ENCODE assay signal across 1 cellular context in the genomic region with DNA sequence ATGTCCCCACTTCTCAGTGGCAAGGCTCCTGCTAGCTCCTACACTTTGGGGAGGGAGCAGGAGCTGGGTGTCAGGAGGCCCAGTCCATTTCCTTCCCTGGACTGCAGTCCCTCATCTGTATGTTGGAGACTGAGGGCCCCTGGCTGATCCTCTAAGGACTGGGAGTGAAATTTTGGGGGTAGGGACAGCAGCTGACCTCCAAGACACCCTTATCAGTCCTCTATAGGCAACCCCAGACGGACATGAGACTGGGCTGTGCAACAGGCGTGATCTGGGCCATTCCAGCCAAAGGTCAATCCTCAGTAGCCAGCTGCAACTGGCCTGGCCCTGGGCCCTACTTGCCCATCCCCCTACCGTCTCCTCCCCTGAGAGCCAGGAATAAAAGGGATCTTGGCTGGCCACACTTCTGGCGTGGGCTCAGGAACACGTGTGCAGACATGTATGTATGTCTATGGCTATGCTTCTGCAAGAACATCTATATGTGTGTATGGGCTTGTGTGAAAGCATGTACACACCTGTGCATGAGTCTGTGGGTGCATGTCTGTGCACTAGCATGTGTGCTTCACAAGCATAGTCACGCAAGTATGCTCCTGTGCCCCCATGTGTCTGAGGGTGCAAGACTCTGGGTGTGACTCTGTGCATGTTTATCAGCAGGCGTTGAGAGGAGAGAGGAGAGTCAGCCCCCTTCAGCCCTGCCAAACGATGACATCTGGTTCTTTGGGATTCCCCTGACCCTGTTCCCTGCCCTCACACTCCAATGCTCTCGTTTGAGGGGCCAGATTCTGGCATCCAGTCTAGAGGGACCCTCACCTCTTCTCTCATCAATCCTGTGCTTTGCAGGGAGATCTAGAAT.
A peak's percentile ranks its signal among the peaks of the same experiment; 100 is the strongest.
TF ChIP-seq lines count a peak whose summit lies in the region.

No MANE protein-coding gene starts in this region.

TF ChIP-seq in HepG2, 621 proteins besides CTCF, POLR2A, EP300 and RAD21 (continued from another document and continues in another):
- TF ChIP-seq, protein P1, sequence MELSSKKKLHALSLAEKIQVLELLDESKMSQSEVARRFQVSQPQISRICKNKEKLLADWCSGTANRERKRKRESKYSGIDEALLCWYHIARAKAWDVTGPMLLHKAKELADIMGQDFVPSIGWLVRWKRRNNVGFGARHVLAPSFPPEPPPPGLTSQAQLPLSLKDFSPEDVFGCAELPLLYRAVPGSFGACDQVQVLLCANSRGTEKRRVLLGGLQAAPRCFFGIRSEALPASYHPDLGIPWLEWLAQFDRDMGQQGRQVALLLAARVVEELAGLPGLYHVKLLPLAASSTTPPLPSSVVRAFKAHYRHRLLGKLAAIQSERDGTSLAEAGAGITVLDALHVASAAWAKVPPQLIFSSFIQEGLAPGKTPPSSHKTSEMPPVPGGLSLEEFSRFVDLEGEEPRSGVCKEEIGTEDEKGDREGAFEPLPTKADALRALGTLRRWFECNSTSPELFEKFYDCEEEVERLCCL (CRISPR knock-in tag; IDR thresholded peaks at IDR 0.05; ENCODE audit: borderline replicate concordance) = no peak
- TF ChIP-seq ZNF317 (CRISPR knock-in tag; IDR thresholded peaks at IDR 0.05) = no peak
- TF ChIP-seq SOX6 (IDR thresholded peaks at IDR 0.05) = no peak
- peak; percentile 77 for TF ChIP-seq SOX6 (CRISPR knock-in tag; IDR thresholded peaks at IDR 0.05)
- TF ChIP-seq SIN3B (IDR thresholded peaks at IDR 0.05; ENCODE audit: low read length) = no peak
- no peak for TF ChIP-seq ARNT (IDR thresholded peaks at IDR 0.05)
- peak; percentile 85 for TF ChIP-seq RXRB (CRISPR knock-in tag; IDR thresholded peaks at IDR 0.05; ENCODE audit: borderline replicate concordance)
- TF ChIP-seq ZNF777 (CRISPR knock-in tag; IDR thresholded peaks at IDR 0.05) = no peak
- TF ChIP-seq ZNF562 (CRISPR knock-in tag; IDR thresholded peaks at IDR 0.05; ENCODE audit: borderline replicate concordance) = no peak
- no peak for TF ChIP-seq ZNF616 (CRISPR knock-in tag; IDR thresholded peaks at IDR 0.05; ENCODE audit: low read depth)
- TF ChIP-seq ZKSCAN5 (CRISPR knock-in tag; IDR thresholded peaks at IDR 0.05) = no peak
- TF ChIP-seq, protein P2, sequence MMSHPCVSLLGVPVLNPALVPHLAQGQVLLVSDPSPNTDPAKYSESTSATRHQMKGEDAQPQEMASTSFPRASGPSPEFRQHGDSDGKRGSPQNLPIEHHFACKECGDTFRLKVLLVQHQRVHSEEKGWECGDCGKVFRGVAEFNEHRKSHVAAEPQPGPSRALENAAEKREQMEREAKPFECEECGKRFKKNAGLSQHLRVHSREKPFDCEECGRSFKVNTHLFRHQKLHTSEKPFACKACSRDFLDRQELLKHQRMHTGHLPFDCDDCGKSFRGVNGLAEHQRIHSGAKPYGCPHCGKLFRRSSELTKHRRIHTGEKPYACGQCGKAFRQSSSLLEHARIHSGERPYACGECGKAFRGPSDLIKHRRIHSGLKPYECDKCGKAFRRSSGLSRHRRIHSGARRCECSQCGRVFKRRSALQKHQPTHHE (CRISPR knock-in tag; IDR thresholded peaks at IDR 0.05; ENCODE audit: borderline replicate concordance) = no peak
- no peak for TF ChIP-seq TP53 (CRISPR knock-in tag; conservative IDR thresholded peaks at IDR 0.05)
- TF ChIP-seq, protein P3, sequence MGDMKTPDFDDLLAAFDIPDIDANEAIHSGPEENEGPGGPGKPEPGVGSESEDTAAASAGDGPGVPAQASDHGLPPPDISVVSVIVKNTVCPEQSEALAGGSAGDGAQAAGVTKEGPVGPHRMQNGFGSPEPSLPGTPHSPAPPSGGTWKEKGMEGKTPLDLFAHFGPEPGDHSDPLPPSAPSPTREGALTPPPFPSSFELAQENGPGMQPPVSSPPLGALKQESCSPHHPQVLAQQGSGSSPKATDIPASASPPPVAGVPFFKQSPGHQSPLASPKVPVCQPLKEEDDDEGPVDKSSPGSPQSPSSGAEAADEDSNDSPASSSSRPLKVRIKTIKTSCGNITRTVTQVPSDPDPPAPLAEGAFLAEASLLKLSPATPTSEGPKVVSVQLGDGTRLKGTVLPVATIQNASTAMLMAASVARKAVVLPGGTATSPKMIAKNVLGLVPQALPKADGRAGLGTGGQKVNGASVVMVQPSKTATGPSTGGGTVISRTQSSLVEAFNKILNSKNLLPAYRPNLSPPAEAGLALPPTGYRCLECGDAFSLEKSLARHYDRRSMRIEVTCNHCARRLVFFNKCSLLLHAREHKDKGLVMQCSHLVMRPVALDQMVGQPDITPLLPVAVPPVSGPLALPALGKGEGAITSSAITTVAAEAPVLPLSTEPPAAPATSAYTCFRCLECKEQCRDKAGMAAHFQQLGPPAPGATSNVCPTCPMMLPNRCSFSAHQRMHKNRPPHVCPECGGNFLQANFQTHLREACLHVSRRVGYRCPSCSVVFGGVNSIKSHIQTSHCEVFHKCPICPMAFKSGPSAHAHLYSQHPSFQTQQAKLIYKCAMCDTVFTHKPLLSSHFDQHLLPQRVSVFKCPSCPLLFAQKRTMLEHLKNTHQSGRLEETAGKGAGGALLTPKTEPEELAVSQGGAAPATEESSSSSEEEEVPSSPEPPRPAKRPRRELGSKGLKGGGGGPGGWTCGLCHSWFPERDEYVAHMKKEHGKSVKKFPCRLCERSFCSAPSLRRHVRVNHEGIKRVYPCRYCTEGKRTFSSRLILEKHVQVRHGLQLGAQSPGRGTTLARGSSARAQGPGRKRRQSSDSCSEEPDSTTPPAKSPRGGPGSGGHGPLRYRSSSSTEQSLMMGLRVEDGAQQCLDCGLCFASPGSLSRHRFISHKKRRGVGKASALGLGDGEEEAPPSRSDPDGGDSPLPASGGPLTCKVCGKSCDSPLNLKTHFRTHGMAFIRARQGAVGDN (CRISPR knock-in tag; IDR thresholded peaks at IDR 0.05) = peak; percentile 73
- 0 out of 2 replicates have a peak, but pooled peaks have one; percentile 28 for TF ChIP-seq ZNF629 (CRISPR knock-in tag; conservative IDR thresholded peaks at IDR 0.05)
- TF ChIP-seq, protein P4, sequence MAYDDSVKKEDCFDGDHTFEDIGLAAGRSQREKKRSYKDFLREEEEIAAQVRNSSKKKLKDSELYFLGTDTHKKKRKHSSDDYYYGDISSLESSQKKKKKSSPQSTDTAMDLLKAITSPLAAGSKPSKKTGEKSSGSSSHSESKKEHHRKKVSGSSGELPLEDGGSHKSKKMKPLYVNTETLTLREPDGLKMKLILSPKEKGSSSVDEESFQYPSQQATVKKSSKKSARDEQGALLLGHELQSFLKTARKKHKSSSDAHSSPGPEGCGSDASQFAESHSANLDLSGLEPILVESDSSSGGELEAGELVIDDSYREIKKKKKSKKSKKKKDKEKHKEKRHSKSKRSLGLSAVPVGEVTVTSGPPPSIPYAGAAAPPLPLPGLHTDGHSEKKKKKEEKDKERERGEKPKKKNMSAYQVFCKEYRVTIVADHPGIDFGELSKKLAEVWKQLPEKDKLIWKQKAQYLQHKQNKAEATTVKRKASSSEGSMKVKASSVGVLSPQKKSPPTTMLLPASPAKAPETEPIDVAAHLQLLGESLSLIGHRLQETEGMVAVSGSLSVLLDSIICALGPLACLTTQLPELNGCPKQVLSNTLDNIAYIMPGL (CRISPR knock-in tag; IDR thresholded peaks at IDR 0.05; ENCODE audit: borderline replicate concordance in 1 of 2, low read depth in 1 of 2) = no peak
- no peak for TF ChIP-seq ZSCAN9 (CRISPR knock-in tag; IDR thresholded peaks at IDR 0.05; ENCODE audit: borderline replicate concordance)
- no peak for TF ChIP-seq NONO (IDR thresholded peaks at IDR 0.05)
- peak; percentile 52; the same call in 1 of the 2 replicates for TF ChIP-seq NONO (CRISPR knock-in tag; conservative IDR thresholded peaks at IDR 0.05)
- TF ChIP-seq ZNF292 (CRISPR knock-in tag; IDR thresholded peaks at IDR 0.05; ENCODE audit: borderline replicate concordance, low read depth) = peak; percentile 60; the same call in 1 of the 2 replicates
- peak; percentile 58; the same call in 1 of the 2 replicates for TF ChIP-seq NCOA2 (CRISPR knock-in tag; IDR thresholded peaks at IDR 0.05)
- TF ChIP-seq KDM1A (CRISPR knock-in tag; IDR thresholded peaks at IDR 0.05) = no peak
- TF ChIP-seq, protein P5, sequence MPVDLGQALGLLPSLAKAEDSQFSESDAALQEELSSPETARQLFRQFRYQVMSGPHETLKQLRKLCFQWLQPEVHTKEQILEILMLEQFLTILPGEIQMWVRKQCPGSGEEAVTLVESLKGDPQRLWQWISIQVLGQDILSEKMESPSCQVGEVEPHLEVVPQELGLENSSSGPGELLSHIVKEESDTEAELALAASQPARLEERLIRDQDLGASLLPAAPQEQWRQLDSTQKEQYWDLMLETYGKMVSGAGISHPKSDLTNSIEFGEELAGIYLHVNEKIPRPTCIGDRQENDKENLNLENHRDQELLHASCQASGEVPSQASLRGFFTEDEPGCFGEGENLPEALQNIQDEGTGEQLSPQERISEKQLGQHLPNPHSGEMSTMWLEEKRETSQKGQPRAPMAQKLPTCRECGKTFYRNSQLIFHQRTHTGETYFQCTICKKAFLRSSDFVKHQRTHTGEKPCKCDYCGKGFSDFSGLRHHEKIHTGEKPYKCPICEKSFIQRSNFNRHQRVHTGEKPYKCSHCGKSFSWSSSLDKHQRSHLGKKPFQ (CRISPR knock-in tag; IDR thresholded peaks at IDR 0.05; ENCODE audit: insufficient replicate concordance) = no peak
- 0 out of 2 replicates have a peak, but pooled peaks have one; percentile 41 for TF ChIP-seq CEBPG (CRISPR knock-in tag; IDR thresholded peaks at IDR 0.05)
- TF ChIP-seq, protein P6, sequence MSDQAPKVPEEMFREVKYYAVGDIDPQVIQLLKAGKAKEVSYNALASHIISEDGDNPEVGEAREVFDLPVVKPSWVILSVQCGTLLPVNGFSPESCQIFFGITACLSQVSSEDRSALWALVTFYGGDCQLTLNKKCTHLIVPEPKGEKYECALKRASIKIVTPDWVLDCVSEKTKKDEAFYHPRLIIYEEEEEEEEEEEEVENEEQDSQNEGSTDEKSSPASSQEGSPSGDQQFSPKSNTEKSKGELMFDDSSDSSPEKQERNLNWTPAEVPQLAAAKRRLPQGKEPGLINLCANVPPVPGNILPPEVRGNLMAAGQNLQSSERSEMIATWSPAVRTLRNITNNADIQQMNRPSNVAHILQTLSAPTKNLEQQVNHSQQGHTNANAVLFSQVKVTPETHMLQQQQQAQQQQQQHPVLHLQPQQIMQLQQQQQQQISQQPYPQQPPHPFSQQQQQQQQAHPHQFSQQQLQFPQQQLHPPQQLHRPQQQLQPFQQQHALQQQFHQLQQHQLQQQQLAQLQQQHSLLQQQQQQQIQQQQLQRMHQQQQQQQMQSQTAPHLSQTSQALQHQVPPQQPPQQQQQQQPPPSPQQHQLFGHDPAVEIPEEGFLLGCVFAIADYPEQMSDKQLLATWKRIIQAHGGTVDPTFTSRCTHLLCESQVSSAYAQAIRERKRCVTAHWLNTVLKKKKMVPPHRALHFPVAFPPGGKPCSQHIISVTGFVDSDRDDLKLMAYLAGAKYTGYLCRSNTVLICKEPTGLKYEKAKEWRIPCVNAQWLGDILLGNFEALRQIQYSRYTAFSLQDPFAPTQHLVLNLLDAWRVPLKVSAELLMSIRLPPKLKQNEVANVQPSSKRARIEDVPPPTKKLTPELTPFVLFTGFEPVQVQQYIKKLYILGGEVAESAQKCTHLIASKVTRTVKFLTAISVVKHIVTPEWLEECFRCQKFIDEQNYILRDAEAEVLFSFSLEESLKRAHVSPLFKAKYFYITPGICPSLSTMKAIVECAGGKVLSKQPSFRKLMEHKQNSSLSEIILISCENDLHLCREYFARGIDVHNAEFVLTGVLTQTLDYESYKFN (CRISPR knock-in tag; conservative IDR thresholded peaks at IDR 0.05) = peak; percentile 67
- TF ChIP-seq, protein P7, sequence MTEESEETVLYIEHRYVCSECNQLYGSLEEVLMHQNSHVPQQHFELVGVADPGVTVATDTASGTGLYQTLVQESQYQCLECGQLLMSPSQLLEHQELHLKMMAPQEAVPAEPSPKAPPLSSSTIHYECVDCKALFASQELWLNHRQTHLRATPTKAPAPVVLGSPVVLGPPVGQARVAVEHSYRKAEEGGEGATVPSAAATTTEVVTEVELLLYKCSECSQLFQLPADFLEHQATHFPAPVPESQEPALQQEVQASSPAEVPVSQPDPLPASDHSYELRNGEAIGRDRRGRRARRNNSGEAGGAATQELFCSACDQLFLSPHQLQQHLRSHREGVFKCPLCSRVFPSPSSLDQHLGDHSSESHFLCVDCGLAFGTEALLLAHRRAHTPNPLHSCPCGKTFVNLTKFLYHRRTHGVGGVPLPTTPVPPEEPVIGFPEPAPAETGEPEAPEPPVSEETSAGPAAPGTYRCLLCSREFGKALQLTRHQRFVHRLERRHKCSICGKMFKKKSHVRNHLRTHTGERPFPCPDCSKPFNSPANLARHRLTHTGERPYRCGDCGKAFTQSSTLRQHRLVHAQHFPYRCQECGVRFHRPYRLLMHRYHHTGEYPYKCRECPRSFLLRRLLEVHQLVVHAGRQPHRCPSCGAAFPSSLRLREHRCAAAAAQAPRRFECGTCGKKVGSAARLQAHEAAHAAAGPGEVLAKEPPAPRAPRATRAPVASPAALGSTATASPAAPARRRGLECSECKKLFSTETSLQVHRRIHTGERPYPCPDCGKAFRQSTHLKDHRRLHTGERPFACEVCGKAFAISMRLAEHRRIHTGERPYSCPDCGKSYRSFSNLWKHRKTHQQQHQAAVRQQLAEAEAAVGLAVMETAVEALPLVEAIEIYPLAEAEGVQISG (CRISPR knock-in tag; IDR thresholded peaks at IDR 0.05) = peak; percentile 46; the same call in 1 of the 2 replicates
- peak; percentile 74 for TF ChIP-seq ZNF501 (CRISPR knock-in tag; IDR thresholded peaks at IDR 0.05)
- TF ChIP-seq ZBTB20 (CRISPR knock-in tag; IDR thresholded peaks at IDR 0.05; ENCODE audit: borderline replicate concordance, low read depth) = 0 out of 2 replicates have a peak, but pooled peaks have one; percentile 44
- TF ChIP-seq, protein P8, sequence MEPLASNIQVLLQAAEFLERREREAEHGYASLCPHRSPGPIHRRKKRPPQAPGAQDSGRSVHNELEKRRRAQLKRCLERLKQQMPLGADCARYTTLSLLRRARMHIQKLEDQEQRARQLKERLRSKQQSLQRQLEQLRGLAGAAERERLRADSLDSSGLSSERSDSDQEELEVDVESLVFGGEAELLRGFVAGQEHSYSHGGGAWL (CRISPR knock-in tag; IDR thresholded peaks at IDR 0.05) = no peak
- 0 out of 2 replicates have a peak, but pooled peaks have one; percentile 35 for TF ChIP-seq CHD4 (IDR thresholded peaks at IDR 0.05; ENCODE audit: borderline replicate concordance, low read length)
- TF ChIP-seq ZNF44 (CRISPR knock-in tag; IDR thresholded peaks at IDR 0.05) = no peak
- TF ChIP-seq SMAD3 (CRISPR knock-in tag; IDR thresholded peaks at IDR 0.05) = 0 out of 2 replicates have a peak, but pooled peaks have one; percentile 66
- no peak for TF ChIP-seq TCF7 (IDR thresholded peaks at IDR 0.05; ENCODE audit: low read depth)
- no peak for TF ChIP-seq SMAD9 (CRISPR knock-in tag; IDR thresholded peaks at IDR 0.05)
- no peak for TF ChIP-seq ZFP37 (CRISPR knock-in tag; IDR thresholded peaks at IDR 0.05; ENCODE audit: borderline replicate concordance)
